Comparison of ENCODE assay signal across 8 cellular contexts in the genomic region with DNA sequence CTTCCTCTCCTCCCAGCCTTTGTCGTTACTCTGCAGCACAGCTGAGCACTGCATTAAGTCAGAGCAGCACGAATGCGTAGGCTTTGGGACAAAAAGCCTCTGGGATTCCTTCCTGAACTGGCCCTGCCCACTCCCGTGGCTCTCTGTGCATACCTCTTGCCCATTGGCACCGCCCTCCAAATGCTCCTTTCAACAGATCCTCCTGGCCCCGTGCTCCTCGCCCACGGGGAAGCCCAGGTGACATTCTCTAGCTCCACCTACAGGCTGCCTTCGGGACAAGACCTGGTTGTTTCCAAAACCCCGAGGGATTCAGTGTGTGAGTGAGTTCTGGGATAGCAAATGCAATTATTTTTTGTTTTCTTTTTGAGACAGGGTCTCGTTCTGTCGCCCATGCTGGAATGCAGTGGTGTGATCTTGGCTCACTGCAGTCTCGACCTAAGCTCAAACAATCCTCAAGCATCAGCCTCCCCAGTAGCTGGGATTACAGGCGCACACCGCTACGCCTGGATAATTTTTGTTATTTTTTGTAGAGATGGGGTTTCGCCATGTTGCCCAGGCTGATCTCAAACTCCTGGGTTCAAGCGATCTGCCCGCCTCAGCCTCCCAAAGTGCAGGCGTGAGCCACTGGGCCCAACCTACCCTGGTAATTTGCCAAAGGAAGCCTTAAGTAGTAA. TPM values are rescaled to one million over a fixed set of nuclear protein-coding genes. Genes with fewer than 3 reads are reported as not detected.
DNase-seq lines count a peak whose midpoint lies in the region; TF ChIP-seq lines count a peak whose summit lies in the region.

No MANE protein-coding gene starts in this region.

- DNase-seq in BE2C: peak; percentile 88
- DNase-seq in H7: peak; percentile 93
- peak; percentile 91 for DNase-seq in NCI-H2227 (lab: John Stamatoyannopoulos, UW; ENCODE audit: unreplicated experiment)
- peak; percentile 75 to 79 for DNase-seq in activated CD4-positive, alpha-beta T cell treated with anti-CD3 and anti-CD28 coated beads for 4 hours
- peak; percentile 82 for DNase-seq in choroid plexus epithelial cell (ENCODE audit: low read depth)
- DNase-seq in kidney tubule cell (ENCODE audit: low spot score): peak; percentile 97
- peak; percentile 77 to 79 for DNase-seq in stimulated activated CD4-positive, alpha-beta T cell treated with anti-CD3 and anti-CD28 coated beads, Interleukin-2, amount 100 ng/mL, for 24 hours
- DNase-seq in mesenteric fat pad (ENCODE audit: low spot score): no peak

- peak overlapping the region; percentile 17; the same call in 1 of the 2 replicates for H3K4me3 ChIP-seq in BE2C (ENCODE audit: low read depth, low read length)
- no peak overlapping the region for H3K4me3 ChIP-seq in H7 (ENCODE audit: insufficient read depth, low read depth, low read length)
- H3K4me3 ChIP-seq in choroid plexus epithelial cell (ENCODE audit: low read depth, low read length): peak overlapping the region; percentile 27

- no peaks in the 10 kb centered on the region for H3K9me3 ChIP-seq in BE2C

- H3K36me3 ChIP-seq in BE2C: peaks cover 36% of the 10 kb centered on the region
- peaks cover 9% of the 10 kb centered on the region for H3K36me3 ChIP-seq in H7 (replicated peaks; ENCODE audit: control insufficient read depth, insufficient read depth, low read length)

- peaks cover 22% of the 10 kb centered on the region for H3K4me1 ChIP-seq in BE2C

- TF ChIP-seq CTCF in BE2C (IDR thresholded peaks at IDR 0.05; ENCODE audit: low read depth, low read length) (peak; percentile 94), choroid plexus epithelial cell (conservative IDR thresholded peaks at IDR 0.05; ENCODE audit: low read depth, low read length) (peak; percentile 91)

- H3K27me3 ChIP-seq in BE2C (no peaks in the 10 kb centered on the region), H7 (ENCODE audit: control insufficient read depth, insufficient read depth, low read length) (no peaks in the 10 kb centered on the region)

RNA-seq across cellular contexts. Expression of gene TDRD9, which starts 17.9 kb away (rescaled TPM):
- polyA plus RNA-seq in BE2C (2012; ENCODE audit: insufficient read depth, insufficient read length, low read depth): not detected
- total RNA-seq in H7 (2014; rRNA removed; shearing (Covaris generic)): not detected in 2 replicates
- total RNA-seq in mesenteric fat pad: 5.4 TPM

RNA-seq across cellular contexts. Expression of gene RD3L, which starts 31.9 kb away (rescaled TPM):
- polyA plus RNA-seq in BE2C (2012; ENCODE audit: insufficient read depth, insufficient read length, low read depth): not detected
- not detected in 2 replicates for total RNA-seq in H7 (2014; rRNA removed; shearing (Covaris generic))
- total RNA-seq in mesenteric fat pad: not detected
